Comparison of ENCODE assay signal across 10 cellular contexts in the genomic region with DNA sequence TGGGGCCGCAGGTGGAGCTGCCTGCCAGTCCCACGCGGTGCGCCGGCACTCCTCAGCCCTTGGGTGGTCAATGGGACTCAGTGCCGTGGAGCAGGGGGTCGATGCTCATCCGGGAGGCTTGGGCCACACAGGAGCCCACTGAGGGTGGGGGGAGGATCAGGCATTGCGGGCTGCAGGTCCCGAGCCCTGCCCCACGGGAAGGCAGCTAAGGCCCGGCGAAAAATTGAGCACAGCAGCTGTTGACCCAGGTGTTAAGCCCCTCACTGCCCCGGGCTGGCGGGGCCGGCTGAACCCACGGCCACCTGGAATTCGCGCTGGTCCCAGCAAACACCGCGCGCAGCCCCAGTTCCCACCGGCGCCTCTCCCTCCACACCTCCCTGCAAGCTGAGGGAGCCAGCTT. TPM values are rescaled to one million over a fixed set of nuclear protein-coding genes. Genes with fewer than 3 reads are reported as not detected.
"Had no signal": no experiment of that assay in that cellular context is flagged by ENCODE, and none has a peak within 500 bp of the region (broad histone marks: within the 10 kb centered on the region; RNA-seq: fewer than 3 reads in every experiment).

No MANE protein-coding gene starts in this region.

- H3K27ac Mint-ChIP-seq: GM23338, HFFc6 had no signal

- H3K4me3 ChIP-seq: GM23248, GM23338, HAP-1 had no signal

- H3K36me3 ChIP-seq: HAP-1 had no signal

- H3K9me3 ChIP-seq: HAP-1 had no signal

- H3K4me3 Mint-ChIP-seq: GM23338, H9, HFFc6 had no signal

- H3K4me2 ChIP-seq: GM23338 had no signal

- H2AFZ ChIP-seq: GM23248, GM23338 had no signal

- DNase-seq: GM23248, GOT3, H7, H9, HCEC 1CT, HFFc6 had no signal

- H3K27ac ChIP-seq: GM23248 had no signal

- H3K9ac ChIP-seq: GM23248 had no signal

- H3K9me3 Mint-ChIP-seq: GM23338 had no signal

- FAIRE-seq: H1, H54 had no signal

- H3K4me1 ChIP-seq: HAP-1 had no signal

RNA-seq across cellular contexts. Expression of a gene that starts 26.1 kb away (rescaled TPM):
- total RNA-seq: GM23248, GM23338, H1, H7, H9, HFFc6 had no signal
- polyA plus RNA-seq: GM23248, GM23338, H1 had no signal
